In genomic region chr1:52424238-52424637, GRCh38 we compare ENCODE assay signal across 10 cellular contexts. TPM values are rescaled to one million over a fixed set of nuclear protein-coding genes. Genes with fewer than 3 reads are reported as not detected.
DNase-seq lines count a peak whose midpoint lies in the region; ATAC-seq and TF ChIP-seq lines count a peak whose summit lies in the region.
"Had no signal": no experiment of that assay in that cellular context is flagged by ENCODE, and none has a peak within 500 bp of the region (broad histone marks: within the 10 kb centered on the region; RNA-seq: fewer than 3 reads in every experiment).

No MANE protein-coding gene starts in this region.

- ATAC-seq in effector memory CD8-positive, alpha-beta T cell (replicated peaks) = peak; percentile 90
- ATAC-seq in HG02981 (IDR thresholded peaks at IDR 0.05; ENCODE audit: unreplicated experiment) (no peak), upper lobe of left lung (ENCODE audit: low FRiP score in 2 of 2) (no peak), GM21723 (IDR thresholded peaks at IDR 0.05; ENCODE audit: unreplicated experiment) (no peak)

- peak overlapping the region; percentile 98 for H3K27ac Mint-ChIP-seq in effector memory CD8-positive, alpha-beta T cell

- peak overlapping the region; percentile 71 to 74 for H3K4me3 Mint-ChIP-seq in effector memory CD8-positive, alpha-beta T cell

- TF ChIP-seq CTCF in HL-60 (IDR thresholded peaks at IDR 0.05; ENCODE audit: insufficient read depth, low read length) (no peak), upper lobe of left lung (IDR thresholded peaks at IDR 0.05) (no peak)

- H3K4me1 ChIP-seq in upper lobe of left lung = peaks cover 0 to 9% (median 1%) of the 10 kb centered on the region in 4 donors
- H3K4me1 ChIP-seq: suprapubic skin had no signal

- peaks cover 0 to 54% (median 4%) of the 10 kb centered on the region in 4 donors for H3K36me3 ChIP-seq in upper lobe of left lung

- peaks cover 27 to 31% of the 10 kb centered on the region in 2 donors for H3K4me1 Mint-ChIP-seq in effector memory CD8-positive, alpha-beta T cell (ENCODE audit: low read depth in 2 of 2)

- H3K27me3 ChIP-seq in HL-60 (ENCODE audit: insufficient read depth, poor library complexity, severe bottlenecking) (no peaks in the 10 kb centered on the region), upper lobe of left lung (no peaks in the 10 kb centered on the region)
- H3K27me3 ChIP-seq: suprapubic skin had no signal

- no peaks in the 10 kb centered on the region for H3K27me3 Mint-ChIP-seq in effector memory CD8-positive, alpha-beta T cell

- no peaks in the 10 kb centered on the region for H3K9me3 Mint-ChIP-seq in effector memory CD8-positive, alpha-beta T cell

- peak; percentile 49 to 52 for DNase-seq in AML-193 (lab: John Stamatoyannopoulos, UW)
- DNase-seq in HL-60 (ENCODE audit: low read depth in 1 of 2, low spot score in 1 of 2) = peak in 1 of 2 experiments; percentile 73
- peak; percentile 44 for DNase-seq in T-helper 22 cell (ENCODE audit: low read depth)
- peak; percentile 33 to 49 (median 43) for DNase-seq in effector memory CD8-positive, alpha-beta T cell
- no peak for DNase-seq in upper lobe of left lung
- no peak for DNase-seq in dedifferentiated amniotic fluid mesenchymal stem cell (ENCODE audit: extremely low spot score)
- DNase-seq: PC-9 had no signal

- peaks cover 47% of the 10 kb centered on the region for H3K36me3 Mint-ChIP-seq in effector memory CD8-positive, alpha-beta T cell (ENCODE audit: insufficient read depth)

- TF ChIP-seq EP300 in upper lobe of left lung (IDR thresholded peaks at IDR 0.05) = no peak

- no peak for TF ChIP-seq POLR2A in upper lobe of left lung (IDR thresholded peaks at IDR 0.05)

- H3K4me3 ChIP-seq in HL-60 (replicated peaks; ENCODE audit: insufficient read depth, low read length) (no peak overlapping the region), upper lobe of left lung (no peak overlapping the region)
- H3K4me3 ChIP-seq: PC-9, suprapubic skin had no signal

- peak overlapping the region; percentile 62 for H3K27ac ChIP-seq in HL-60 (replicated peaks)
- H3K27ac ChIP-seq in upper lobe of left lung = peak overlapping the region in 1 of 4 donors; percentile 30
- H3K27ac ChIP-seq: PC-9, suprapubic skin had no signal

- no peaks in the 10 kb centered on the region for H3K9me3 ChIP-seq in upper lobe of left lung
- H3K9me3 ChIP-seq: suprapubic skin had no signal

RNA-seq across cellular contexts. Expression of gene PRPF38A, which starts 19.8 kb away (rescaled TPM):
- 10 to 100 TPM in 5 of 6 donors, 1 to 10 TPM in 1; 2.7 to 39.6 (median 16.3) TPM for total RNA-seq in upper lobe of left lung

RNA-seq across cellular contexts. Expression of gene ORC1, which starts 20.0 kb away (rescaled TPM):
- total RNA-seq in upper lobe of left lung = 1 to 10 TPM in 2 of 6 donors, under 1 TPM in 4; 0.22 to 1.1 (median 0.96) TPM

RNA-seq across cellular contexts. Expression of gene CC2D1B, which starts 58.2 kb away (rescaled TPM):
- total RNA-seq in upper lobe of left lung = 10 to 100 TPM; 40.8 to 77.2 (median 63.3) TPM

Comparison
In these comparisons a context has a peak if more than half of its experiments do, and no peak if none do; other contexts are left out.
1. DNase-seq: peak in AML-193 (2 of 2), T-helper 22 cell (single experiment) and effector memory CD8-positive, alpha-beta T cell (3 of 3); none in upper lobe of left lung (0 of 2) and dedifferentiated amniotic fluid mesenchymal stem cell (single experiment).